8 cellular contexts compared by ENCODE assay signal in genomic region chr17:81512560-81512983, GRCh38. TPM values are rescaled to one million over a fixed set of nuclear protein-coding genes. Genes with fewer than 3 reads are reported as not detected.
DNase-seq lines count a peak whose midpoint lies in the region; ATAC-seq and TF ChIP-seq lines count a peak whose summit lies in the region.

ACTG1 (minus strand) TSS chr17:81512799; CDS start chr17:81512354, 445 bp downstream.

- H3K27ac ChIP-seq in CD8-positive, alpha-beta T cell (ENCODE audit: low read depth, low read length), result peak within 1 kb of the TSS; percentile 56
- peak within 1 kb of the TSS; percentile 98 to 100 (median 100) for H3K27ac ChIP-seq in Peyer's patch
- peak within 1 kb of the TSS; percentile 100 for H3K27ac ChIP-seq in esophagus (ENCODE audit: low read depth in 2 of 2, low read length in 1 of 2)
- H3K27ac ChIP-seq in muscle layer of colon (ENCODE audit: low read depth, low read length), result peak within 1 kb of the TSS; percentile 98

- H3K9me3 Mint-ChIP-seq in CD8-positive, alpha-beta T cell, result no peaks in the 10 kb centered on the region
- no peaks in the 10 kb centered on the region for H3K9me3 Mint-ChIP-seq in activated T-cell treated with anti-CD3 and anti-CD28 coated beads, Interleukin-2, amount 50 U/mL, for 4 hours

- TF ChIP-seq CTCF in CD8-positive, alpha-beta T cell (IDR thresholded peaks at IDR 0.05), result no peak
- TF ChIP-seq CTCF in Peyer's patch (IDR thresholded peaks at IDR 0.05), result no peak

- CTCF ChIA-PET in CD8-positive, alpha-beta T cell (lab: Charles Lee), result interaction anchor here (1.2 kb wide), 1 partner anchor 89 kb away, joined by 3 read pairs; no protein-coding TSS in a partner anchor

- H3K4me3 Mint-ChIP-seq in CD8-positive, alpha-beta T cell, result peak within 1 kb of the TSS; percentile 98
- peak within 1 kb of the TSS; percentile 96 for H3K4me3 Mint-ChIP-seq in activated T-cell treated with anti-CD3 and anti-CD28 coated beads, Interleukin-2, amount 50 U/mL, for 4 hours

- no peaks in the 10 kb centered on the region for H3K27me3 ChIP-seq in CD8-positive, alpha-beta T cell (ENCODE audit: insufficient read depth, low read length)
- H3K27me3 ChIP-seq in Peyer's patch, result no peaks in the 10 kb centered on the region
- no peaks in the 10 kb centered on the region for H3K27me3 ChIP-seq in esophagus (ENCODE audit: control insufficient read depth in 1 of 2, insufficient read depth in 2 of 2, low read length in 2 of 2)
- H3K27me3 ChIP-seq in muscle layer of colon (ENCODE audit: control insufficient read depth in 1 of 2, insufficient read depth in 2 of 2, low read length in 2 of 2), result no peaks in the 10 kb centered on the region

- POLR2A ChIA-PET in CD8-positive, alpha-beta T cell (lab: Charles Lee), result interaction anchor here (0.7 to 3.7 kb wide), 15 partner anchors 11 to 1673 kb away, joined by 3 to 26 read pairs (median 4); partner anchors contain the start of genes CBX4, FAAP100, MRPL12 and NDUFAF8

- H3K36me3 ChIP-seq in CD8-positive, alpha-beta T cell (ENCODE audit: insufficient read depth, low read length), result peaks cover 37% of the 10 kb centered on the region
- H3K36me3 ChIP-seq in Peyer's patch (peaks cover 0 to 39% (median 0%) of the 10 kb centered on the region in 3 donors), esophagus (ENCODE audit: control insufficient read depth in 2 of 2, insufficient read depth in 2 of 2, low read length in 1 of 2) (peaks cover 9 to 29% of the 10 kb centered on the region in 2 donors), muscle layer of colon (ENCODE audit: insufficient read depth, low read length) (peaks cover 38% of the 10 kb centered on the region)

- H3K9me3 ChIP-seq in CD8-positive, alpha-beta T cell (ENCODE audit: low read length), result no peaks in the 10 kb centered on the region
- H3K9me3 ChIP-seq in Peyer's patch, result no peaks in the 10 kb centered on the region
- H3K9me3 ChIP-seq in esophagus (ENCODE audit: control insufficient read depth in 2 of 2, insufficient read depth in 1 of 2, low read depth in 1 of 2, low read length in 1 of 2), result no peaks in the 10 kb centered on the region
- H3K9me3 ChIP-seq in muscle layer of colon (ENCODE audit: low read length), result no peaks in the 10 kb centered on the region

- intact Hi-C loops in CD8-positive, alpha-beta T cell (cut with DNase I, micrococcal nuclease), result loop anchor here (1.0 to 10.0 kb wide), 11 partner anchors 24 to 1675 kb away; partner anchors contain the start of genes BAHCC1 (in 2 of the 2), P4HB (in 2 of the 2), CBX4 (in 1 of the 2) and CCDC137 (in 1 of the 2)

- H3K4me1 Mint-ChIP-seq in CD8-positive, alpha-beta T cell (ENCODE audit: low read depth), result peaks cover 58% of the 10 kb centered on the region
- H3K4me1 Mint-ChIP-seq in activated T-cell treated with anti-CD3 and anti-CD28 coated beads, Interleukin-2, amount 50 U/mL, for 4 hours (ENCODE audit: low read depth), result peaks cover 36% of the 10 kb centered on the region

- H3K27me3 Mint-ChIP-seq in CD8-positive, alpha-beta T cell (ENCODE audit: low read depth), result no peaks in the 10 kb centered on the region
- no peaks in the 10 kb centered on the region for H3K27me3 Mint-ChIP-seq in activated T-cell treated with anti-CD3 and anti-CD28 coated beads, Interleukin-2, amount 50 U/mL, for 4 hours (ENCODE audit: low read depth)

- H3K27ac Mint-ChIP-seq in CD8-positive, alpha-beta T cell, result peak within 1 kb of the TSS; percentile 98

- 1% methylated on average over 57 to 60 of the region's 60 CpGs for WGBS in esophagus, 2 donors

- ATAC-seq in CD8-positive, alpha-beta T cell, result peak; percentile 60
- peak; percentile 30 for ATAC-seq in GM21360 (IDR thresholded peaks at IDR 0.05; ENCODE audit: unreplicated experiment)
- peak; percentile 69 to 70 for ATAC-seq in activated T-cell treated with anti-CD3 and anti-CD28 coated beads, Interleukin-2, amount 50 U/mL, for 4 hours

- peak within 1 kb of the TSS; percentile 92 for H3K9ac ChIP-seq in muscle layer of colon (ENCODE audit: low read length)

- peaks cover 48% of the 10 kb centered on the region for H3K4me1 ChIP-seq in CD8-positive, alpha-beta T cell (ENCODE audit: insufficient read depth, low read length)
- H3K4me1 ChIP-seq in Peyer's patch, result peaks cover 0 to 35% (median 19%) of the 10 kb centered on the region in 4 donors
- peaks cover 6% of the 10 kb centered on the region in 2 donors for H3K4me1 ChIP-seq in esophagus (ENCODE audit: control insufficient read depth in 2 of 2, insufficient read depth in 2 of 2, low read length in 1 of 2)
- H3K4me1 ChIP-seq in muscle layer of colon (ENCODE audit: insufficient read depth, low read length), result peaks cover 25% of the 10 kb centered on the region

- peaks cover 45% of the 10 kb centered on the region for H3K36me3 Mint-ChIP-seq in CD8-positive, alpha-beta T cell
- peaks cover 34% of the 10 kb centered on the region for H3K36me3 Mint-ChIP-seq in activated T-cell treated with anti-CD3 and anti-CD28 coated beads, Interleukin-2, amount 50 U/mL, for 4 hours (ENCODE audit: insufficient read depth)

- TF ChIP-seq POLR2A in Peyer's patch (IDR thresholded peaks at IDR 0.05), result peak; percentile 99

- peak; percentile 87 to 97 (median 92) for DNase-seq in CD8-positive, alpha-beta T cell
- DNase-seq in Jurkat, Clone E6-1 (ENCODE audit: low read depth, low spot score), result peak; percentile 86
- DNase-seq in Peyer's patch, result peak; percentile 91 to 96 (median 95)
- peak; percentile 93 for DNase-seq in activated T-cell treated with anti-CD3 and anti-CD28 coated beads, Interleukin-2, amount 50 U/mL, for 4 hours
- DNase-seq in stimulated activated CD8-positive, alpha-beta memory T cell treated with anti-CD3 and anti-CD28 coated beads, Interleukin-4, amount 100 ng/mL, for 48 hours, result peak; percentile 92

- H3K4me3 ChIP-seq in CD8-positive, alpha-beta T cell (ENCODE audit: low read depth, low read length), result peak within 1 kb of the TSS; percentile 84
- H3K4me3 ChIP-seq in Jurkat, Clone E6-1 (ENCODE audit: low read length), result peak within 1 kb of the TSS; percentile 89
- H3K4me3 ChIP-seq in Peyer's patch (peak within 1 kb of the TSS; percentile 71 to 99 (median 90)), esophagus (ENCODE audit: low read depth in 1 of 2, low read length in 2 of 2) (peak within 1 kb of the TSS; percentile 77 to 80), muscle layer of colon (ENCODE audit: low read depth in 1 of 2, low read length in 2 of 2) (peak within 1 kb of the TSS; percentile 77 to 99)

RNA-seq across cellular contexts. Expression of gene ACTG1, which starts in this region (rescaled TPM):
- total RNA-seq in CD8-positive, alpha-beta T cell, result 1,000 to 10,000 TPM; 1,370 to 1,375 TPM
- polyA plus RNA-seq in Jurkat, Clone E6-1 (2012; ENCODE audit: insufficient read depth, insufficient read length), result 2,303 TPM
- 1,000 to 10,000 TPM; 2,510 to 3,878 (median 3,203) TPM for total RNA-seq in Peyer's patch
- 1,000 to 10,000 TPM; 3,953 to 4,676 (median 4,016) TPM for total RNA-seq in activated T-cell treated with anti-CD3 and anti-CD28 coated beads, Interleukin-2, amount 50 U/mL, for 4 hours
- polyA plus RNA-seq in esophagus, result 1,000 to 10,000 TPM; 1,763 to 5,708 TPM

Comparison
In these comparisons a context has a peak if more than half of its experiments do, and no peak if none do; other contexts are left out.
1. Peak in every context shown above with its lines: DNase-seq, ATAC-seq, H3K4me3 ChIP-seq and H3K27ac ChIP-seq.